ENCODE assay signal across 27 cellular contexts in genomic region chr1:82494117-82494516, GRCh38.
"Had no signal": no experiment of that assay in that cellular context is flagged by ENCODE, and none has a peak within 500 bp of the region (broad histone marks: within the 10 kb centered on the region; RNA-seq: fewer than 3 reads in every experiment).

No MANE protein-coding gene starts in this region.

- H3K27ac ChIP-seq: stomach, suprapubic skin, testis, thoracic aorta, thyroid gland, tibial artery, tibial nerve, transverse colon, upper lobe of left lung, upper lobe of right lung, uterus, vagina had no signal

- H3K4me3 ChIP-seq: stomach, suprapubic skin, testis, thoracic aorta, thyroid gland, tibial artery, tibial nerve, transverse colon, upper lobe of left lung, upper lobe of right lung, uterus, vagina had no signal

- H3K9me3 ChIP-seq: testis, thyroid gland, upper lobe of right lung, uterus, vagina had no signal

- DNase-seq: stimulated activated CD4-positive, alpha-beta T cell treated with anti-CD3 and anti-CD28 coated beads, Interleukin-2, amount 100 ng/mL, for 48 hours; stimulated activated CD4-positive, alpha-beta T cell treated with anti-CD3 and anti-CD28 coated beads, Interleukin-4, amount 100 ng/mL, for 1 hour; stimulated activated CD4-positive, alpha-beta T cell treated with anti-CD3 and anti-CD28 coated beads, Interleukin-4, amount 100 ng/mL, for 24 hours; stimulated activated CD4-positive, alpha-beta T cell treated with anti-CD3 and anti-CD28 coated beads, Interleukin-4, amount 100 ng/mL, for 4 hours; stimulated activated CD8-positive, alpha-beta memory T cell treated with anti-CD3 and anti-CD28 coated beads, Interleukin-4, amount 100 ng/mL, for 48 hours; stimulated activated naive B cell treated with anti-CD40 and anti-IgM and Interleukin-4, amounts not matched to agents 10 μg/mL and 1 μg/mL and 100 μg/mL, for 72 hours; stimulated activated naive CD4-positive, alpha-beta T cell; stimulated activated naive CD4-positive, alpha-beta T cell treated with Interleukin-2 at 50 U/mL for 16 hours; stimulated activated naive CD8-positive, alpha-beta T cell treated with anti-CD3 and anti-CD28 coated beads, Interleukin-15, amount 100 ng/mL, for 72 hours; stimulated activated naive CD8-positive, alpha-beta T cell treated with anti-CD3 and anti-CD28 coated beads, Interleukin-15, Interleukin-2, amounts not matched to agents 100 U/mL and 50 U/mL, for 24 hours; stomach; substantia nigra; testis; thyroid gland; tibial artery; transverse colon; trophoblast cell; upper lobe of left lung; upper lobe of right lung; uterus had no signal

- H3K27me3 ChIP-seq: stomach, suprapubic skin, testis, thyroid gland, tibial artery, tibial nerve, transverse colon, upper lobe of left lung, upper lobe of right lung, uterus, vagina had no signal

- FAIRE-seq: urothelium cell line had no signal

- H3K36me3 ChIP-seq: stomach, suprapubic skin, thoracic aorta, thyroid gland, tibial artery, tibial nerve, transverse colon, upper lobe of left lung, upper lobe of right lung, uterus, vagina had no signal

- ATAC-seq: stimulated activated effector memory CD8-positive, alpha-beta T cell treated with anti-CD3 and anti-CD28 coated beads, Interleukin-12 subunit alpha, Interleukin-12 subunit beta, amount 100 ng/mL, for 72 hours; stimulated activated memory B cell treated with anti-CD40 and anti-IgM and Interleukin-4, amounts not matched to agents 10 μg/mL and 1 μg/mL and 100 μg/mL, for 72 hours; stimulated activated naive B cell treated with anti-CD40 and anti-IgM and Interleukin-4, amounts not matched to agents 10 μg/mL and 1 μg/mL and 100 μg/mL, for 72 hours; stimulated activated naive CD8-positive, alpha-beta T cell treated with anti-CD3 and anti-CD28 coated beads, Interleukin-15, amount 100 ng/mL, for 72 hours; stimulated activated naive CD8-positive, alpha-beta T cell treated with anti-CD3 and anti-CD28 coated beads, Interleukin-15, Interleukin-2, amounts not matched to agents 100 U/mL and 50 U/mL, for 24 hours; upper lobe of right lung had no signal

- H3K4me1 ChIP-seq: stomach, suprapubic skin, testis, thyroid gland, tibial nerve, transverse colon, upper lobe of left lung had no signal
